In the genomic region with DNA sequence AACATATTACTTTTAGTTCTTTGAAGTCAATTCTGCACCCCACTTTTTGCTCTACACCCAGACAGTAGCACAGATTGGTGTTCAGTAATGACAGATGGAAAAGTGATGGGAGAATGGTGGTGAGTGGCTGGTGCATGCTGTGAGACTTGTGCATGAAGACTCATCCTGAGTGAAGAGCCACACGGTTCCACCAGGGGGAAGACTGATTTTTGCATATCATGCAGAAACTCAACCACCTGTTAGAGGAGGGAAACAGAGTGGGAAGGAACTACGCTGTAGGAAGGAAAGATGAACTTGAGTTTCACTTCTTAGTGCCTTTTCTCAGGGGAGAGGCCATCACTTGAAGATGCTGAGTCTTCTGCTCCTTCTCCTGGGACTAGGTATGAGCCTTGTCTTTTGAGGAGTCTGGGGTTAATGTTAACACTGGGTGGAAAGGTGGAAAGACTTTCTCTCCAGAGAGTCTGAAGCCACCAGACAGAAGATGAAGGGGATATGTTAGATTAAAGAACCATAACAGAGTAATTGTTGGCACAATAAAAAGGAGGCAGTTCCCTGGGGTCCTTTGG, we compare ENCODE assay signal across 8 cellular contexts. TPM values are rescaled to one million over a fixed set of nuclear protein-coding genes. Genes with fewer than 3 reads are reported as not detected.
DNase-seq lines count a peak whose midpoint lies in the region; ATAC-seq and TF ChIP-seq lines count a peak whose summit lies in the region.

No MANE protein-coding gene starts in this region.

- no peak overlapping the region for H3K4me3 Mint-ChIP-seq in mesothelial cell of epicardium

- H3K36me3 Mint-ChIP-seq in mesothelial cell of epicardium, result no peaks in the 10 kb centered on the region

- no peaks in the 10 kb centered on the region for H3K4me1 Mint-ChIP-seq in mesothelial cell of epicardium

- ATAC-seq in GM21786 (IDR thresholded peaks at IDR 0.05; ENCODE audit: unreplicated experiment), result peak; percentile 96

- peaks cover 4% of the 10 kb centered on the region for H3K9me3 Mint-ChIP-seq in mesothelial cell of epicardium

- intact Hi-C loops in posterior cingulate gyrus (cut with DNase I), result no loop called here

- TF ChIP-seq CTCF in mesothelial cell of epicardium (IDR thresholded peaks at IDR 0.05; ENCODE audit: unreplicated experiment), result no peak

- no peak overlapping the region for H3K4me3 ChIP-seq in Jurkat, Clone E6-1 (ENCODE audit: low read length)

- DNase-seq in NCI-H82 (lab: John Stamatoyannopoulos, UW), result peak; percentile 5
- no peak for DNase-seq in NCI-H82 treated with DMSO at 0.1 percent for 48 hours (lab: John Stamatoyannopoulos, UW; ENCODE audit: unreplicated experiment)
- DNase-seq in Jurkat, Clone E6-1 (ENCODE audit: low read depth, low spot score), result peak; percentile 54
- DNase-seq in islet precursor cell, result peak; percentile 22
- no peak for DNase-seq in NCI-H526 treated with DMSO at 0.1 percent for 48 hours (lab: John Stamatoyannopoulos, UW)
- no peak for DNase-seq in mesothelial cell of epicardium (ENCODE audit: low spot score in 2 of 2, unreplicated experiment in 2 of 2)
- DNase-seq in posterior cingulate gyrus, result no peak

- H3K27ac Mint-ChIP-seq in mesothelial cell of epicardium, result no peak overlapping the region

- peaks cover 29% of the 10 kb centered on the region for H3K27me3 Mint-ChIP-seq in mesothelial cell of epicardium (ENCODE audit: low read depth)

RNA-seq across cellular contexts. Expression of a gene that starts 9.3 kb away (rescaled TPM):
- polyA plus RNA-seq in Jurkat, Clone E6-1 (2012; ENCODE audit: insufficient read depth, insufficient read length), result not detected
- total RNA-seq in mesothelial cell of epicardium, result not detected in 3 replicates

RNA-seq across cellular contexts. Expression of a gene that starts 30.8 kb away (rescaled TPM):
- polyA plus RNA-seq in Jurkat, Clone E6-1 (2012; ENCODE audit: insufficient read depth, insufficient read length), result not detected
- total RNA-seq in mesothelial cell of epicardium, result not detected in 3 replicates

Comparison
In these comparisons a context has a peak if more than half of its experiments do, and no peak if none do; other contexts are left out.
1. DNase-seq: peak in NCI-H82 (single experiment), Jurkat, Clone E6-1 (single experiment) and islet precursor cell (single experiment); none in NCI-H82 treated with DMSO at 0.1 percent for 48 hours (single experiment), NCI-H526 treated with DMSO at 0.1 percent for 48 hours (single experiment), mesothelial cell of epicardium (0 of 2) and posterior cingulate gyrus (0 of 10).